Comparison of ENCODE assay signal across 7 cellular contexts in genomic region chr19:11323601-11324078, GRCh38. TPM values are rescaled to one million over a fixed set of nuclear protein-coding genes. Genes with fewer than 3 reads are reported as not detected.
A peak's percentile ranks its signal among the peaks of the same experiment; 100 is the strongest.
DNase-seq lines count a peak whose midpoint lies in the region; ATAC-seq, FAIRE-seq and TF ChIP-seq lines count a peak whose summit lies in the region.

No MANE protein-coding gene starts in this region.

- peak; percentile 13 for ATAC-seq in stimulated activated naive CD8-positive, alpha-beta T cell treated with anti-CD3 and anti-CD28 coated beads, Interleukin-15, amount 100 ng/mL, for 72 hours
- ATAC-seq in GM21447 (IDR thresholded peaks at IDR 0.05; ENCODE audit: unreplicated experiment): no peak

- in situ Hi-C loops in G401 (cut with HindIII; ENCODE audit: low sequenced_read_pairs): no loop called here

- DNase-seq in HFF-Myc (ENCODE audit: extremely low read depth, low read depth): no peak
- peak; percentile 3 for DNase-seq in fibroblast of peridontal ligament (ENCODE audit: extremely low read depth)
- DNase-seq in stimulated activated naive CD8-positive, alpha-beta T cell treated with anti-CD3 and anti-CD28 coated beads, Interleukin-15, amount 100 ng/mL, for 72 hours: no peak
- DNase-seq in D721Med (ENCODE audit: insufficient read length, low spot score): no peak
- DNase-seq in G401 (ENCODE audit: low spot score): no peak

- TF ChIP-seq CTCF in HFF-Myc (IDR thresholded peaks at IDR 0.05; ENCODE audit: low read depth, low read length, missing control alignments): no peak
- no peak for TF ChIP-seq CTCF in WI38 (IDR thresholded peaks at IDR 0.05; ENCODE audit: low read depth, low read length)
- TF ChIP-seq CTCF in D721Med (IDR thresholded peaks at IDR 0.05; ENCODE audit: insufficient read depth, missing control alignments): no peak

- peak overlapping the region; percentile 96 for H3K27ac Mint-ChIP-seq in stimulated activated naive CD8-positive, alpha-beta T cell treated with anti-CD3 and anti-CD28 coated beads, Interleukin-15, amount 100 ng/mL, for 72 hours

- peak overlapping the region; percentile 18 for H3K4me3 ChIP-seq in HFF-Myc (replicated peaks; ENCODE audit: low read depth, low read length)
- peak overlapping the region; percentile 23; the same call in 1 of the 2 replicates for H3K4me3 ChIP-seq in WI38 (ENCODE audit: low read depth, low read length)

- H3K9me3 Mint-ChIP-seq in stimulated activated naive CD8-positive, alpha-beta T cell treated with anti-CD3 and anti-CD28 coated beads, Interleukin-15, amount 100 ng/mL, for 72 hours: no peaks in the 10 kb centered on the region

- FAIRE-seq in D721Med (lab: Jason Lieb, UNC): no peak

- H3K27me3 Mint-ChIP-seq in stimulated activated naive CD8-positive, alpha-beta T cell treated with anti-CD3 and anti-CD28 coated beads, Interleukin-15, amount 100 ng/mL, for 72 hours: peaks cover 40% of the 10 kb centered on the region

- H3K4me1 Mint-ChIP-seq in stimulated activated naive CD8-positive, alpha-beta T cell treated with anti-CD3 and anti-CD28 coated beads, Interleukin-15, amount 100 ng/mL, for 72 hours: peaks cover 26% of the 10 kb centered on the region

- H3K4me3 Mint-ChIP-seq in stimulated activated naive CD8-positive, alpha-beta T cell treated with anti-CD3 and anti-CD28 coated beads, Interleukin-15, amount 100 ng/mL, for 72 hours: peak overlapping the region; percentile 75 to 77

RNA-seq across cellular contexts. Expression of gene RAB3D, which starts 15.8 kb away (rescaled TPM):
- 18.2 and 18.3 TPM in 2 replicates for total RNA-seq in G401 (2014; rRNA removed; shearing (Covaris generic))

RNA-seq across cellular contexts. Expression of gene TMEM205, which starts 22.4 kb away (rescaled TPM):
- total RNA-seq in G401 (2014; rRNA removed; shearing (Covaris generic)): 363 and 408 TPM in 2 replicates

RNA-seq across cellular contexts. Expression of gene CCDC159, which starts 22.7 kb away (rescaled TPM):
- total RNA-seq in G401 (2014; rRNA removed; shearing (Covaris generic)): 2.6 TPM in 2 replicates

RNA-seq across cellular contexts. Expression of gene TSPAN16, which starts 27.7 kb away (rescaled TPM):
- not detected in 2 replicates for total RNA-seq in G401 (2014; rRNA removed; shearing (Covaris generic))

RNA-seq across cellular contexts. Expression of gene PLPPR2, which starts 31.6 kb away (rescaled TPM):
- total RNA-seq in G401 (2014; rRNA removed; shearing (Covaris generic)): 8.1 and 11.5 TPM in 2 replicates
